26 cellular contexts compared by ENCODE assay signal in the genomic region with DNA sequence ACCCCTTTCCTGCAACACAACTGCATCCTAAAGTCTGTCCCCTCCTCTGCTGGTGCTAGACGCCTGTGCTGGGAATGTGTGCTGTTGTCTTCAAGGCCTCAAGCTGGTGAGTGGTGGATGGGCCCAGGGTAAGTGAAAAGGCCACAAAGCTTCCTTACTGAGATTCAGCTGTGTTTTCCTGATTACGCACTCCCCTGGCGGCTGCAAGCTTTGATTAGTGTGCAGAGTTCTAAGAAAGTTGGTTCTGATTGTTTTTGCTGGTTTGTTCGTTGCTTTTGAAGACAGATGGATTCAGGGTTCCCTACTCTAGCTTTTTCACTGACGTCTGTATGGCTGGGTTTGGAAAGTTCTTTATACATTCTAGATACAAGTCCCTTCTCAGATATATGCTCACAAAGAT. TPM values are rescaled to one million over a fixed set of nuclear protein-coding genes. Genes with fewer than 3 reads are reported as not detected.
"Had no signal": no experiment of that assay in that cellular context is flagged by ENCODE, and none has a peak within 500 bp of the region (broad histone marks: within the 10 kb centered on the region; RNA-seq: fewer than 3 reads in every experiment).

No MANE protein-coding gene starts in this region.

- H3K4me2 ChIP-seq: KMS-11, SK-N-SH had no signal

- H3K9me2 ChIP-seq: SK-N-SH had no signal

- H3K9me3 ChIP-seq: SK-N-SH had no signal

- H3K27ac ChIP-seq: KMS-11 had no signal

- FAIRE-seq: HepG2, RCC 7860 had no signal

- ATAC-seq: HepG2 had no signal

- H3K9ac ChIP-seq: KMS-11, SK-N-SH had no signal

- DNase-seq: IMR-90; Kasumi-1; MM.1S; NCI-H1092 treated with DMSO at 0.1 percent for 48 hours; NCI-H1436; NCI-H187; NCI-H2029; NCI-H2081 treated with DMSO at 0.1 percent for 48 hours; NCI-H2171; NCI-H226; NCI-H446; NCI-H510A; NCI-H524 treated with DMSO at 0.1 percent for 48 hours; NCI-H69; NCI-H774; NK-92 treated with Interleukin-12 subunit alpha and Interleukin-12 subunit beta, amount 100 ng/mL, for 24 hours; RPMI8226; SHP77; SK-N-SH had no signal

RNA-seq across cellular contexts. Expression of gene FOXL3, which starts 11.9 kb away (rescaled TPM):
- total RNA-seq: HepG2, HT1080, IMR-90, M059J, OCI-LY7, SK-MEL-5 had no signal
- polyA plus RNA-seq: HepG2, IMR-90, SK-N-SH had no signal
